8 cellular contexts compared by ENCODE assay signal in genomic region chr9:33290247-33290993, GRCh38. TPM values are rescaled to one million over a fixed set of nuclear protein-coding genes. Genes with fewer than 3 reads are reported as not detected.
DNase-seq lines count a peak whose midpoint lies in the region; ATAC-seq and TF ChIP-seq lines count a peak whose summit lies in the region.

Gene NFX1, plus strand, starts transcription at chr9:33290516. Its CDS starts 57 bp downstream, at chr9:33290573.

- H3K4me1 ChIP-seq in mammary epithelial cell (ENCODE audit: insufficient read depth, low read length) = peaks cover 23% of the 10 kb centered on the region

- H4K20me1 ChIP-seq in mammary epithelial cell (ENCODE audit: insufficient read depth, low read length) = no peaks in the 10 kb centered on the region

- H3K27ac ChIP-seq in WERI-Rb-1 (peak within 1 kb of the TSS; percentile 95), mammary epithelial cell (ENCODE audit: insufficient read depth, low read depth, low read length) (peak within 1 kb of the TSS; percentile 100), skin epidermis (peak within 1 kb of the TSS; percentile 92 to 100 (median 99))

- in situ Hi-C loops in ACHN (cut with HindIII; ENCODE audit: low pct_ligation_motif_present, low pct_unique_long_range_greater_than_20kb, low sequenced_read_pairs) = no loop called here
- in situ Hi-C loops in mammary epithelial cell (cut with MboI; ENCODE audit: low sequenced_read_pairs in 2 of 2) = loop anchor here in 1 of 2 donors (25.0 kb wide), 1 partner anchor 172 kb away; the partner anchor contains the start of gene NOL6

- H3K36me3 ChIP-seq in WERI-Rb-1 (peaks cover 35% of the 10 kb centered on the region), mammary epithelial cell (ENCODE audit: insufficient read depth, low read length) (peaks cover 20% of the 10 kb centered on the region)

- peak within 1 kb of the TSS; percentile 84 for H2AFZ ChIP-seq in mammary epithelial cell (ENCODE audit: low read depth, low read length)

- 1% methylated on average over 41 of the region's 60 CpGs for WGBS in mammary epithelial cell (ENCODE audit: low coverage, missing lambda C conversion rate)

- TF ChIP-seq CTCF in WERI-Rb-1 (IDR thresholded peaks at IDR 0.05; ENCODE audit: low read depth, low read length) (no peak), mammary epithelial cell (conservative IDR thresholded peaks at IDR 0.05 in 1 of 2, IDR thresholded peaks at IDR 0.05 in 1 of 2; ENCODE audit: extremely low read depth in 1 of 2, insufficient read depth in 1 of 2, low read depth in 1 of 2, low read length in 2 of 2) (no peak)

- H3K9ac ChIP-seq in mammary epithelial cell (ENCODE audit: insufficient read depth, low read length) = peak within 1 kb of the TSS; percentile 100

- ATAC-seq in GM18873 (IDR thresholded peaks at IDR 0.05; ENCODE audit: low FRiP score, unreplicated experiment) = peak; percentile 86
- peak; percentile 80 for ATAC-seq in HG03139 (IDR thresholded peaks at IDR 0.05; ENCODE audit: unreplicated experiment)

- H3K27me3 ChIP-seq in WERI-Rb-1 (ENCODE audit: insufficient read depth, low read depth, severe bottlenecking) (no peaks in the 10 kb centered on the region), mammary epithelial cell (ENCODE audit: insufficient read depth, low read length) (no peaks in the 10 kb centered on the region)

- peak within 1 kb of the TSS; percentile 85 for H3K4me2 ChIP-seq in mammary epithelial cell (ENCODE audit: insufficient read depth, low read depth, low read length)

- TSS peak; percentile 86 for BruUV-seq in mammary epithelial cell (replicated peaks; lab: Mats Ljungman, UMichigan)

- CTCF ChIA-PET in mammary epithelial cell (lab: Charles Lee; ENCODE audit: low non-redundant PET) = interaction anchor here (0.6 kb wide), 1 partner anchor 162 kb away, joined by 3 read pairs; no protein-coding TSS in a partner anchor

- H3K4me3 ChIP-seq in WERI-Rb-1 (ENCODE audit: low read depth, low read length) (peak within 1 kb of the TSS; percentile 71), mammary epithelial cell (replicated peaks in 1 of 3; ENCODE audit: insufficient read depth in 1 of 3, low read depth in 2 of 3, low read length in 3 of 3) (peak within 1 kb of the TSS; percentile 75 to 83 (median 82)), iPS-18c (ENCODE audit: insufficient read depth, low read depth, low read length) (peak within 1 kb of the TSS; percentile 99), skin epidermis (peak within 1 kb of the TSS; percentile 55 to 86 (median 75))

- dilution Hi-C loops in mammary epithelial cell (cut with HindIII; ENCODE audit: low sequenced_read_pairs) = no loop called here

- H3K9me3 ChIP-seq in WERI-Rb-1 (ENCODE audit: severe bottlenecking) (no peaks in the 10 kb centered on the region), mammary epithelial cell (replicated peaks; ENCODE audit: insufficient read depth, low read length) (no peaks in the 10 kb centered on the region), iPS-18c (ENCODE audit: control insufficient read depth, insufficient read depth, low read length) (no peaks in the 10 kb centered on the region)

- DNase-seq in ACHN (peak; percentile 97), NCI-H2227 (lab: John Stamatoyannopoulos, UW; ENCODE audit: unreplicated experiment) (peak; percentile 97), WERI-Rb-1 (peak; percentile 96), mammary epithelial cell (peak; percentile 99)

- intact Hi-C loops in mammary epithelial cell (cut with micrococcal nuclease) = loop anchor here (1.0 kb wide), 4 partner anchors 26 to 61 kb away; partner anchors contain the start of gene BAG1

- H3K79me2 ChIP-seq in mammary epithelial cell (ENCODE audit: insufficient read depth, low read length) = peaks cover 48% of the 10 kb centered on the region

RNA-seq across cellular contexts. Expression of gene NFX1, which starts in this region (rescaled TPM):
- 10 to 100 TPM; 29.8 to 47.2 TPM for total RNA-seq in mammary epithelial cell
- polyA plus RNA-seq in mammary epithelial cell = 23.8 TPM
- polyA minus RNA-seq in mammary epithelial cell = 33.1 TPM

Comparison
In these comparisons a context has a peak if more than half of its experiments do, and no peak if none do; other contexts are left out.
1. Peak in every context shown above with its lines: DNase-seq, ATAC-seq, H3K4me3 ChIP-seq and H3K27ac ChIP-seq.